9 cellular contexts compared by ENCODE assay signal in genomic region chr19:53332484-53332883, GRCh38. TPM values are rescaled to one million over a fixed set of nuclear protein-coding genes. Genes with fewer than 3 reads are reported as not detected.
DNase-seq lines count a peak whose midpoint lies in the region; ATAC-seq and TF ChIP-seq lines count a peak whose summit lies in the region.
"Had no signal": no experiment of that assay in that cellular context is flagged by ENCODE, and none has a peak within 500 bp of the region (broad histone marks: within the 10 kb centered on the region; RNA-seq: fewer than 3 reads in every experiment).

No MANE protein-coding gene starts in this region.

- H3K27ac ChIP-seq in left lung (no peak overlapping the region), thoracic aorta (peak overlapping the region; percentile 76)

- intact Hi-C loops in left lung (cut with DNase I), result no loop called here

- peaks cover 0 to 4% of the 10 kb centered on the region in 2 donors for H3K36me3 ChIP-seq in left lung
- no peaks in the 10 kb centered on the region for H3K36me3 ChIP-seq in thoracic aorta
- H3K36me3 ChIP-seq: Peyer's patch had no signal

- H3K27ac Mint-ChIP-seq in activated T-cell treated with anti-CD3 and anti-CD28 coated beads, Interleukin-2, amount 50 U/mL, for 24 hours, result no peak overlapping the region
- no peak overlapping the region for H3K27ac Mint-ChIP-seq in activated T-helper 17 cell treated with anti-CD3 and anti-CD28 coated beads, Interleukin-2, amount 50 U/mL, for 72 hours

- H3K4me1 ChIP-seq in left lung (peaks cover 0 to 21% of the 10 kb centered on the region in 2 donors), thoracic aorta (ENCODE audit: control insufficient read depth in 1 of 2, low read depth in 2 of 2) (peaks cover 0 to 6% of the 10 kb centered on the region in 2 donors)
- H3K4me1 ChIP-seq: Peyer's patch had no signal

- no peak for ATAC-seq in activated T-helper 17 cell treated with anti-CD3 and anti-CD28 coated beads, Interleukin-2, amount 50 U/mL, for 72 hours (replicated peaks)
- ATAC-seq in left lung (no peak), thoracic aorta (ENCODE audit: insufficient number of reproducible peaks, low FRiP score, low read depth) (no peak), GM21367 (IDR thresholded peaks at IDR 0.05; ENCODE audit: unreplicated experiment) (no peak), GM19023 (IDR thresholded peaks at IDR 0.05; ENCODE audit: unreplicated experiment) (no peak)

- H3K9me3 ChIP-seq in left lung, result peaks cover 0 to 34% of the 10 kb centered on the region in 2 donors
- H3K9me3 ChIP-seq in thoracic aorta, result no peaks in the 10 kb centered on the region

- H3K4me3 Mint-ChIP-seq in activated T-cell treated with anti-CD3 and anti-CD28 coated beads, Interleukin-2, amount 50 U/mL, for 24 hours, result peak overlapping the region; percentile 96
- peak overlapping the region; percentile 90 for H3K4me3 Mint-ChIP-seq in activated T-helper 17 cell treated with anti-CD3 and anti-CD28 coated beads, Interleukin-2, amount 50 U/mL, for 72 hours

- peak overlapping the region; percentile 66 to 67 for H3K4me3 ChIP-seq in left lung
- H3K4me3 ChIP-seq in thoracic aorta, result peak overlapping the region; percentile 86

- H3K27me3 ChIP-seq in left lung, result peaks cover 0 to 4% of the 10 kb centered on the region in 2 donors
- H3K27me3 ChIP-seq in thoracic aorta (replicated peaks; ENCODE audit: insufficient read depth), result no peaks in the 10 kb centered on the region
- H3K27me3 ChIP-seq: Peyer's patch had no signal

- peaks cover 58% of the 10 kb centered on the region for H3K36me3 Mint-ChIP-seq in activated T-cell treated with anti-CD3 and anti-CD28 coated beads, Interleukin-2, amount 50 U/mL, for 24 hours (ENCODE audit: low read depth)
- H3K36me3 Mint-ChIP-seq in activated T-helper 17 cell treated with anti-CD3 and anti-CD28 coated beads, Interleukin-2, amount 50 U/mL, for 72 hours (ENCODE audit: low read depth), result peaks cover 28% of the 10 kb centered on the region

- H3K4me1 Mint-ChIP-seq in activated T-cell treated with anti-CD3 and anti-CD28 coated beads, Interleukin-2, amount 50 U/mL, for 24 hours (ENCODE audit: low read depth), result peaks cover 28% of the 10 kb centered on the region
- H3K4me1 Mint-ChIP-seq in activated T-helper 17 cell treated with anti-CD3 and anti-CD28 coated beads, Interleukin-2, amount 50 U/mL, for 72 hours, result peaks cover 7% of the 10 kb centered on the region

- peaks cover 19% of the 10 kb centered on the region for H3K27me3 Mint-ChIP-seq in activated T-cell treated with anti-CD3 and anti-CD28 coated beads, Interleukin-2, amount 50 U/mL, for 24 hours
- H3K27me3 Mint-ChIP-seq in activated T-helper 17 cell treated with anti-CD3 and anti-CD28 coated beads, Interleukin-2, amount 50 U/mL, for 72 hours, result peaks cover 7% of the 10 kb centered on the region

- peaks cover 35% of the 10 kb centered on the region for H3K9me3 Mint-ChIP-seq in activated T-cell treated with anti-CD3 and anti-CD28 coated beads, Interleukin-2, amount 50 U/mL, for 24 hours
- H3K9me3 Mint-ChIP-seq in activated T-helper 17 cell treated with anti-CD3 and anti-CD28 coated beads, Interleukin-2, amount 50 U/mL, for 72 hours, result peaks cover 11% of the 10 kb centered on the region

- TF ChIP-seq CTCF in left lung (IDR thresholded peaks at IDR 0.05) (no peak), thoracic aorta (IDR thresholded peaks at IDR 0.05) (no peak)

- DNase-seq in activated T-cell treated with anti-CD3 and anti-CD28 coated beads, Interleukin-2, amount 50 U/mL, for 24 hours, result no peak
- DNase-seq in activated T-cell treated with anti-CD3 and anti-CD28 coated beads, Interleukin-2, amount 50 U/mL, for 48 hours, result no peak
- DNase-seq in left lung, result no peak
- no peak for DNase-seq in thoracic aorta (ENCODE audit: low spot score)
- DNase-seq in hippocampal formation (lab: John Stamatoyannopoulos, UW), result no peak

RNA-seq across cellular contexts. Expression of gene ZNF845, which starts 1.1 kb away (rescaled TPM):
- total RNA-seq in activated T-helper 17 cell treated with anti-CD3 and anti-CD28 coated beads, Interleukin-2, amount 50 U/mL, for 72 hours, result 1 to 10 TPM; 4.6 to 6.4 TPM
- 1 to 10 TPM; 7.0 to 7.4 TPM for total RNA-seq in left lung
- 1 to 10 TPM; 4.2 to 7.4 TPM for total RNA-seq in thoracic aorta

RNA-seq across cellular contexts. Expression of gene ZNF525, which starts 33.0 kb away (rescaled TPM):
- total RNA-seq in activated T-helper 17 cell treated with anti-CD3 and anti-CD28 coated beads, Interleukin-2, amount 50 U/mL, for 72 hours, result 10 to 100 TPM; 12.0 to 24.8 TPM
- total RNA-seq in left lung (10 to 100 TPM; 11.7 to 12.3 TPM), thoracic aorta (10 to 100 TPM in 1 of 2 donors, 1 to 10 TPM in 1; 4.9 to 11.4 TPM)

Comparison
In these comparisons a context has a peak if more than half of its experiments do, and no peak if none do; other contexts are left out.
1. H3K27ac ChIP-seq: peak in thoracic aorta (2 of 2); none in left lung (0 of 2).